Comparison of ENCODE assay signal across 15 cellular contexts in genomic region chr1:187605736-187606135, GRCh38.
"Had no signal": no experiment of that assay in that cellular context is flagged by ENCODE, and none has a peak within 500 bp of the region (broad histone marks: within the 10 kb centered on the region; RNA-seq: fewer than 3 reads in every experiment).

No MANE protein-coding gene starts in this region.

- H3K27me3 ChIP-seq: cardiac muscle cell, right lobe of liver, spleen, suprapubic skin had no signal

- ATAC-seq: activated T-helper 17 cell treated with anti-CD3 and anti-CD28 coated beads, Interleukin-2, amount 50 U/mL, for 72 hours; right lobe of liver had no signal

- H3K4me1 ChIP-seq: right lobe of liver, spleen, suprapubic skin had no signal

- H3K36me3 ChIP-seq: cardiac muscle cell, ovary, right lobe of liver, spleen, suprapubic skin had no signal

- H3K27me3 Mint-ChIP-seq: activated T-helper 17 cell treated with anti-CD3 and anti-CD28 coated beads, Interleukin-2, amount 50 U/mL, for 72 hours; stimulated activated naive CD8-positive, alpha-beta T cell treated with anti-CD3 and anti-CD28 coated beads, Interleukin-15, Interleukin-2, amounts not matched to agents 100 ng/mL and 50 ng/mL, for 24 hours had no signal

- H3K4me3 Mint-ChIP-seq: activated naive CD4-positive, alpha-beta T cell treated with anti-CD3 and anti-CD28 coated beads for 36 hours; activated T-helper 17 cell treated with anti-CD3 and anti-CD28 coated beads, Interleukin-2, amount 50 U/mL, for 72 hours; stimulated activated naive CD8-positive, alpha-beta T cell treated with anti-CD3 and anti-CD28 coated beads, Interleukin-15, Interleukin-2, amounts not matched to agents 100 ng/mL and 50 ng/mL, for 24 hours had no signal

- FAIRE-seq: astrocyte, colon, islet of Langerhans had no signal

- H3K27ac ChIP-seq: cardiac muscle cell, ovary, right lobe of liver, spleen, suprapubic skin had no signal

- H3K27ac Mint-ChIP-seq: activated naive CD4-positive, alpha-beta T cell treated with anti-CD3 and anti-CD28 coated beads for 36 hours; activated T-helper 17 cell treated with anti-CD3 and anti-CD28 coated beads, Interleukin-2, amount 50 U/mL, for 72 hours; stimulated activated naive CD8-positive, alpha-beta T cell treated with anti-CD3 and anti-CD28 coated beads, Interleukin-15, Interleukin-2, amounts not matched to agents 100 ng/mL and 50 ng/mL, for 24 hours had no signal

- H3K4me1 Mint-ChIP-seq: activated T-helper 17 cell treated with anti-CD3 and anti-CD28 coated beads, Interleukin-2, amount 50 U/mL, for 72 hours had no signal

- DNase-seq: activated CD4-positive, alpha-beta T cell treated with anti-CD3 and anti-CD28 coated beads, Interleukin-2, amount 50 U/mL, for 4 hours; activated CD4-positive, CD25-positive, alpha-beta regulatory T cell treated with anti-CD3 and anti-CD28 coated beads, Interleukin-2, amount 50 U/mL, for 72 hours; activated naive CD4-positive, alpha-beta T cell treated with anti-CD3 and anti-CD28 coated beads for 36 hours; mammary epithelial cell; ovary; right lobe of liver; spleen; trophoblast cell had no signal

- H3K4me3 ChIP-seq: cardiac muscle cell, ovary, right lobe of liver, spleen, suprapubic skin had no signal

- H3K9me3 ChIP-seq: ovary, right lobe of liver, suprapubic skin had no signal
